8 cellular contexts compared by ENCODE assay signal in the genomic region with DNA sequence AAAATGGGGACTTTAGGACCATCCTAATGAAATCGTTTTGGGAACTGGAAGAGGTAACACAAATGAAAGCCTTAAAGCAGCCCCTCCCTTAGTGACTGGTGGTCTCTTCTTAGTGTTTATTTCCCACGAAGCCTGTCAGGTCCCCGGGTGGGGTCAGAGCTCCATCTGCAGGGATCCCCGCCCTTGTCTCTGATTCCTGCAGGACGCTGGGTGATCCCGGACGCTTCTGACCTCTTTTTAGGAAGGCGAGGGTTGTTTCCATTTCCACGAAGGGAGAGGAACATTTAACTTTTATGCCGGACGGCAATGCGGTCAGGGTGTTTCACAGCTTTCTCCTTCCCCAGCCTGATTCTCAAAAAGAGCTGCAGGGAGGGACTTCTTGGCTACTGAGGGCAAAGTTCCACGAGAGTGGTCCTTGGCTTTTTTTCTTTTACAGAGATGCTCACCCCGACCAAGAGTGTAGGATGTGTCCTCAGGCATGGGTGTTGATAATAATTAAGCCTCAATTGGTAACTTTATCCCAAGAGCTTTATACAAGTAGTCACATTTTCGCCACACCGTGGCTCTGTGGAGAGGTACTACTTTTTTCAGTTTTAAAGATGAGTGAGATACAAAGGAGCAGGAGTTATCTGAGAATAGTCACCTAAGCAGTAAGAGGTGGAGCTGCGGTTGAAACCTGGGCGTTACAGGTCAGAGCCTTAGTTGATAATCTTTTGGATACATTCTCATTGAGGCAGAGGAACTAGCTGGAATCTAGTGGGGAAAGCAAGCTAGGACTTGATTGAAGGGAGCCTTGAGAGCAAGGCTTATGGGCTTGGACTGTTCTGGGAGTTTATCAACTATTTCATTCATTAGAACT. TPM values are rescaled to one million over a fixed set of nuclear protein-coding genes. Genes with fewer than 3 reads are reported as not detected.
DNase-seq lines count a peak whose midpoint lies in the region; ATAC-seq and TF ChIP-seq lines count a peak whose summit lies in the region.

No MANE protein-coding gene starts in this region.

- H3K27me3 Mint-ChIP-seq in T-cell, result no peaks in the 10 kb centered on the region
- no peaks in the 10 kb centered on the region for H3K27me3 Mint-ChIP-seq in osteocyte (ENCODE audit: unreplicated experiment)

- H3K4me3 Mint-ChIP-seq in T-cell (peak overlapping the region; percentile 91 to 96 (median 93)), osteocyte (ENCODE audit: unreplicated experiment) (peak overlapping the region; percentile 93)

- H3K36me3 Mint-ChIP-seq in T-cell (peaks cover 22% of the 10 kb centered on the region), osteocyte (ENCODE audit: unreplicated experiment) (peaks cover 30% of the 10 kb centered on the region)

- H3K4me1 Mint-ChIP-seq in T-cell (peaks cover 25 to 32% (median 26%) of the 10 kb centered on the region in 3 donors), osteocyte (ENCODE audit: unreplicated experiment) (peaks cover 20% of the 10 kb centered on the region)

- TF ChIP-seq CTCF in fibroblast of the aortic adventitia (IDR thresholded peaks at IDR 0.05; ENCODE audit: insufficient read depth, low read length) (no peak), osteocyte (IDR thresholded peaks at IDR 0.05) (no peak)

- peak; percentile 37 for DNase-seq in NCI-H82 (lab: John Stamatoyannopoulos, UW)
- DNase-seq in NCI-H82 treated with DMSO at 0.1 percent for 48 hours (lab: John Stamatoyannopoulos, UW; ENCODE audit: unreplicated experiment), result no peak
- DNase-seq in T-cell, result no peak
- peak; percentile 13 for DNase-seq in fibroblast of the aortic adventitia (ENCODE audit: low read depth)
- no peak for DNase-seq in osteocyte (ENCODE audit: extremely low spot score, unreplicated experiment)
- no peak for DNase-seq in NCI-H1105 treated with DMSO at 0.1 percent for 48 hours (lab: John Stamatoyannopoulos, UW)

- peak overlapping the region; percentile 69 for H3K4me3 ChIP-seq in fibroblast of the aortic adventitia (ENCODE audit: low read depth, low read length)

- POLR2A ChIA-PET in T-cell (lab: Charles Lee), result no interaction called here

- CTCF ChIA-PET in T-cell (lab: Charles Lee), result no interaction called here

- ATAC-seq in T-cell (replicated peaks in 1 of 4) (no peak), HG02885 (IDR thresholded peaks at IDR 0.05; ENCODE audit: poor library complexity, unreplicated experiment) (no peak), GM18870 (IDR thresholded peaks at IDR 0.05; ENCODE audit: unreplicated experiment) (no peak)

- H3K9me3 Mint-ChIP-seq in T-cell, result peaks cover 18 to 26% (median 20%) of the 10 kb centered on the region in 3 donors
- peaks cover 30% of the 10 kb centered on the region for H3K9me3 Mint-ChIP-seq in osteocyte (ENCODE audit: unreplicated experiment)

- H3K27ac Mint-ChIP-seq in T-cell (peak overlapping the region in 1 of 2 donors; percentile 87), osteocyte (ENCODE audit: unreplicated experiment) (peak overlapping the region; percentile 88)

RNA-seq across cellular contexts. Expression of gene ZNF284, which starts 0.8 kb away (rescaled TPM):
- total RNA-seq in T-cell (1 to 10 TPM; 2.6 to 5.9 (median 4.9) TPM), fibroblast of the aortic adventitia (ENCODE audit: low replicate concordance) (3.5 and 3.8 TPM in 2 replicates), osteocyte (3.8 and 4.9 TPM in 2 replicates)

RNA-seq across cellular contexts. Expression of gene ZNF223, which starts 20.9 kb away (rescaled TPM):
- total RNA-seq in T-cell (1 to 10 TPM; 2.5 to 6.8 (median 5.9) TPM), fibroblast of the aortic adventitia (ENCODE audit: low replicate concordance) (6.5 and 34.9 TPM in 2 replicates), osteocyte (5.3 and 8.5 TPM in 2 replicates)

RNA-seq across cellular contexts. Expression of gene ZNF224, which starts 21.4 kb away (rescaled TPM):
- 10 to 100 TPM; 42.2 to 72.3 (median 71.2) TPM for total RNA-seq in T-cell
- total RNA-seq in fibroblast of the aortic adventitia (ENCODE audit: low replicate concordance), result 22.7 and 26.0 TPM in 2 replicates
- total RNA-seq in osteocyte, result 29.6 and 30.2 TPM in 2 replicates

RNA-seq across cellular contexts. Expression of gene ZNF225, which starts 40.4 kb away (rescaled TPM):
- total RNA-seq in T-cell (10 to 100 TPM in 1 of 5 donors, 1 to 10 TPM in 4; 1.6 to 10.6 (median 9.8) TPM), fibroblast of the aortic adventitia (ENCODE audit: low replicate concordance) (6.1 and 10.8 TPM in 2 replicates), osteocyte (6.1 and 7.9 TPM in 2 replicates)

RNA-seq across cellular contexts. Expression of gene ZNF222, which starts 47.6 kb away (rescaled TPM):
- total RNA-seq in T-cell, result 1 to 10 TPM; 3.6 to 7.4 (median 5.0) TPM
- total RNA-seq in fibroblast of the aortic adventitia (ENCODE audit: low replicate concordance), result 7.9 and 10.8 TPM in 2 replicates
- 6.1 and 6.5 TPM in 2 replicates for total RNA-seq in osteocyte

Comparison
In these comparisons a context has a peak if more than half of its experiments do, and no peak if none do; other contexts are left out.
1. DNase-seq: peak in NCI-H82 (single experiment) and fibroblast of the aortic adventitia (single experiment); none in NCI-H82 treated with DMSO at 0.1 percent for 48 hours (single experiment), T-cell (0 of 34), osteocyte (single experiment) and NCI-H1105 treated with DMSO at 0.1 percent for 48 hours (single experiment).